Comparison of ENCODE assay signal across 3 cellular contexts in genomic region chr17:40586264-40586663, GRCh38. TPM values are rescaled to one million over a fixed set of nuclear protein-coding genes. Genes with fewer than 3 reads are reported as not detected.
"Had no signal": no experiment of that assay in that cellular context is flagged by ENCODE, and none has a peak within 500 bp of the region (broad histone marks: within the 10 kb centered on the region; RNA-seq: fewer than 3 reads in every experiment).

No MANE protein-coding gene starts in this region.

RNA-seq across cellular contexts. Expression of gene CCR7, which starts 21.0 kb away (rescaled TPM):
- total RNA-seq: endothelial cell of umbilical vein, fibroblast of villous mesenchyme, lung microvascular endothelial cell had no signal
